In genomic region chr6:165987483-165988305, GRCh38 we compare ENCODE assay signal across 8 cellular contexts.
DNase-seq lines count a peak whose midpoint lies in the region; ATAC-seq and TF ChIP-seq lines count a peak whose summit lies in the region.

No MANE protein-coding gene starts in this region.

- peaks cover 4% of the 10 kb centered on the region for H3K4me1 ChIP-seq in iPS-15b (ENCODE audit: control insufficient read depth, insufficient read depth, low read length)

- H3K27ac ChIP-seq in skin epidermis, result peak overlapping the region in 4 of 21 experiments; percentile 1 to 40 (median 20)

- DNase-seq in HFFc6, result no peak
- DNase-seq in astrocyte of the hippocampus (ENCODE audit: low read depth, low spot score), result peak; percentile 87
- DNase-seq in DMS79 treated with DMSO at 0.1 percent for 48 hours (lab: John Stamatoyannopoulos, UW), result no peak
- DNase-seq in NCI-H128 (lab: John Stamatoyannopoulos, UW; ENCODE audit: unreplicated experiment), result no peak

- H3K36me3 Mint-ChIP-seq in HFFc6 (ENCODE audit: low read depth), result no peaks in the 10 kb centered on the region

- no peaks in the 10 kb centered on the region for H3K4me1 Mint-ChIP-seq in HFFc6 (ENCODE audit: low read depth)

- peaks cover 96% of the 10 kb centered on the region for H3K27me3 ChIP-seq in iPS-15b (ENCODE audit: control insufficient read depth, insufficient read depth, low read length)

- peak overlapping the region; percentile 65 for H3K4me3 ChIP-seq in iPS-15b (ENCODE audit: low read depth, low read length)
- H3K4me3 ChIP-seq in skin epidermis, result peak overlapping the region; percentile 5 to 30 (median 23)

- H3K27me3 Mint-ChIP-seq in HFFc6 (ENCODE audit: insufficient read depth), result peaks cover 1% of the 10 kb centered on the region

- no peak overlapping the region for H3K27ac Mint-ChIP-seq in HFFc6

- ATAC-seq in GM18867 (IDR thresholded peaks at IDR 0.05; ENCODE audit: unreplicated experiment) (no peak), GM19467 (IDR thresholded peaks at IDR 0.05; ENCODE audit: unreplicated experiment) (no peak)

- H3K9ac ChIP-seq in iPS-15b (ENCODE audit: low read depth, low read length), result no peak overlapping the region

- no peak for TF ChIP-seq CTCF in HFFc6 (IDR thresholded peaks at IDR 0.05)

- peak overlapping the region; percentile 76 for H3K4me3 Mint-ChIP-seq in HFFc6

- H3K9me3 ChIP-seq in iPS-15b (ENCODE audit: control insufficient read depth, insufficient read depth, low read length), result no peaks in the 10 kb centered on the region

- H3K36me3 ChIP-seq in iPS-15b (ENCODE audit: control insufficient read depth, insufficient read depth, low read length), result no peaks in the 10 kb centered on the region

- peaks cover 21% of the 10 kb centered on the region for H3K9me3 Mint-ChIP-seq in HFFc6
